ENCODE assay signal across 24 cellular contexts in genomic region chr3:89395441-89395840, GRCh38.
DNase-seq lines count a peak whose midpoint lies in the region; ATAC-seq, FAIRE-seq and TF ChIP-seq lines count a peak whose summit lies in the region.
"Had no signal": no experiment of that assay in that cellular context is flagged by ENCODE, and none has a peak within 500 bp of the region (broad histone marks: within the 10 kb centered on the region; RNA-seq: fewer than 3 reads in every experiment).

No MANE protein-coding gene starts in this region.

- no peak overlapping the region for H3K4me3 ChIP-seq in heart left ventricle
- H3K4me3 ChIP-seq in right atrium auricular region: no peak overlapping the region
- H3K4me3 ChIP-seq: A549; BLaER1 treated with 17β-estradiol and CSF1 and Interleukin-3, amounts not matched to agents 10 nM and 100 nM had no signal

- ATAC-seq in Right ventricle myocardium inferior (peak; percentile 28), heart left ventricle (peak in 3 of 4 donors; percentile 24 to 77 (median 57))
- ATAC-seq: A549; CD8-positive, alpha-beta T cell had no signal

- H3K36me3 ChIP-seq in heart left ventricle: no peaks in the 10 kb centered on the region
- H3K36me3 ChIP-seq in right atrium auricular region: no peaks in the 10 kb centered on the region

- H3K27ac Mint-ChIP-seq in H9: no peak overlapping the region
- H3K27ac Mint-ChIP-seq: B cell; CD4-positive, alpha-beta T cell; CD8-positive, alpha-beta T cell had no signal

- H3K27ac ChIP-seq in heart left ventricle (no peak overlapping the region), right atrium auricular region (no peak overlapping the region), H9 (ENCODE audit: insufficient read length, low read depth, low read length) (no peak overlapping the region)
- H3K27ac ChIP-seq: 22Rv1; A549; BLaER1 treated with 17β-estradiol and CSF1 and Interleukin-3, amounts not matched to agents 10 nM and 100 nM; C4-2B had no signal

- H3K14ac ChIP-seq in H9 (ENCODE audit: insufficient read depth, low read length): no peak overlapping the region

- H3K36me3 Mint-ChIP-seq in H9 (ENCODE audit: insufficient read depth in 1 of 3, low read depth in 3 of 3): no peaks in the 10 kb centered on the region
- H3K36me3 Mint-ChIP-seq: CD8-positive, alpha-beta T cell had no signal

- H2BK12ac ChIP-seq in H9 (ENCODE audit: insufficient read length, low read depth, low read length): no peak overlapping the region

- peaks cover 0 to 5% (median 0%) of the 10 kb centered on the region in 12 donors for H3K4me1 ChIP-seq in heart left ventricle
- no peaks in the 10 kb centered on the region for H3K4me1 ChIP-seq in right atrium auricular region
- no peaks in the 10 kb centered on the region for H3K4me1 ChIP-seq in H9 (ENCODE audit: insufficient read depth, low read length)
- H3K4me1 ChIP-seq: A549; BLaER1 treated with 17β-estradiol and CSF1 and Interleukin-3, amounts not matched to agents 10 nM and 100 nM; Caco-2 had no signal

- H3K23ac ChIP-seq in H9 (ENCODE audit: insufficient read length, low read depth, low read length): no peak overlapping the region

- TF ChIP-seq POLR2A in heart left ventricle (IDR thresholded peaks at IDR 0.05) (no peak), GM12891 (IDR thresholded peaks at IDR 0.05; ENCODE audit: low read depth, low read length) (no peak)

- TF ChIP-seq CTCF in heart left ventricle (IDR thresholded peaks at IDR 0.05) (no peak), right atrium auricular region (IDR thresholded peaks at IDR 0.05) (no peak), H9 (conservative IDR thresholded peaks at IDR 0.05) (no peak)

- H2BK5ac ChIP-seq in H9 (ENCODE audit: insufficient read length, low read length): no peak overlapping the region

- no peak overlapping the region for H3K4me2 ChIP-seq in H9 (ENCODE audit: insufficient read depth, insufficient read length, low read length)
- H3K4me2 ChIP-seq: A549; BLaER1 treated with 17β-estradiol and CSF1 and Interleukin-3, amounts not matched to agents 10 nM and 100 nM had no signal

- H2BK120ac ChIP-seq in H9 (ENCODE audit: low read depth, low read length, poor library complexity, severe bottlenecking): no peak overlapping the region

- H3K4me1 Mint-ChIP-seq in H9: no peaks in the 10 kb centered on the region
- H3K4me1 Mint-ChIP-seq: B cell had no signal

- no peak for DNase-seq in Right ventricle myocardium inferior (ENCODE audit: missing footprints)
- no peak for DNase-seq in cardiac septum (ENCODE audit: low spot score)
- no peak for DNase-seq in heart left ventricle
- DNase-seq in right atrium auricular region (ENCODE audit: low spot score): no peak
- DNase-seq in H9: no peak
- DNase-seq in globus pallidus (ENCODE audit: low spot score): peak; percentile 5
- no peak for DNase-seq in nucleus accumbens (lab: John Stamatoyannopoulos, UW)
- no peak for DNase-seq in GM12891 (ENCODE audit: insufficient read length, low spot score)
- DNase-seq: AML-193; Caco-2; Calu3; CD4-positive, alpha-beta T cell; CD8-positive, alpha-beta T cell; DMS79 treated with DMSO at 0.1 percent for 48 hours; GF-D8 had no signal

- H2AK5ac ChIP-seq in H9 (ENCODE audit: insufficient read length, low read length): no peak overlapping the region

- H3K9me3 ChIP-seq in heart left ventricle: no peaks in the 10 kb centered on the region
- no peaks in the 10 kb centered on the region for H3K9me3 ChIP-seq in right atrium auricular region
- H3K9me3 ChIP-seq in H9 (ENCODE audit: control insufficient read depth, low read depth, low read length): no peaks in the 10 kb centered on the region
- H3K9me3 ChIP-seq: A549; BLaER1 treated with 17β-estradiol and CSF1 and Interleukin-3, amounts not matched to agents 10 nM and 100 nM; Caco-2 had no signal

- no peak for FAIRE-seq in GM12891 (lab: Jason Lieb, UNC)
- FAIRE-seq: A549, D721Med, G401.6, GM12892, GM18507 had no signal

- H4K91ac ChIP-seq in H9 (ENCODE audit: insufficient read length, low read depth, low read length): no peak overlapping the region

- H3K9ac ChIP-seq in H9 (ENCODE audit: extremely low read depth, insufficient read length, low read length): no peak overlapping the region
- H3K9ac ChIP-seq: BLaER1 treated with 17β-estradiol and CSF1 and Interleukin-3, amounts not matched to agents 10 nM and 100 nM had no signal

- 44 to 60% (median 51%) methylated on average over 1 of the region's 1 CpG for WGBS in heart left ventricle, 4 donors
- WGBS in H9 (ENCODE audit: extremely low coverage, insufficient read length, low lambda C conversion rate): no CpG with 5 or more reads among the region's 1 CpG

- H3K27me3 Mint-ChIP-seq in H9 (ENCODE audit: low read depth): no peaks in the 10 kb centered on the region
- H3K27me3 Mint-ChIP-seq: B cell; CD4-positive, alpha-beta T cell had no signal

- no peak overlapping the region for H4K8ac ChIP-seq in H9 (replicated peaks; ENCODE audit: insufficient read length, low read depth, low read length)

- H3K4me3 Mint-ChIP-seq in H9: no peak overlapping the region
- H3K4me3 Mint-ChIP-seq: B cell; CD4-positive, alpha-beta T cell; CD8-positive, alpha-beta T cell had no signal

- no peak overlapping the region for H2AFZ ChIP-seq in H9 (ENCODE audit: low read length)

- H3K9me3 Mint-ChIP-seq in H9: no peaks in the 10 kb centered on the region
- H3K9me3 Mint-ChIP-seq: CD4-positive, alpha-beta T cell had no signal

- H3K27me3 ChIP-seq in heart left ventricle (no peaks in the 10 kb centered on the region), right atrium auricular region (no peaks in the 10 kb centered on the region), H9 (ENCODE audit: insufficient read depth, low read length) (no peaks in the 10 kb centered on the region)
- H3K27me3 ChIP-seq: BLaER1 treated with 17β-estradiol and CSF1 and Interleukin-3, amounts not matched to agents 10 nM and 100 nM had no signal

- intact Hi-C loops in Right ventricle myocardium inferior (cut with DNase I) (no loop called here), cardiac septum (cut with DNase I) (no loop called here), heart left ventricle (cut with DNase I) (no loop called here)

- H4K20me1 ChIP-seq in H9 (ENCODE audit: control insufficient read depth, insufficient read depth, insufficient read length): no peaks in the 10 kb centered on the region

- no peak overlapping the region for H2BK15ac ChIP-seq in H9 (ENCODE audit: low read depth, low read length)

- no peak overlapping the region for H4K5ac ChIP-seq in H9 (ENCODE audit: insufficient read length, low read depth, low read length)

- H3K79me1 ChIP-seq in H9 (ENCODE audit: insufficient read depth, low read depth, low read length, poor library complexity, severe bottlenecking): no peaks in the 10 kb centered on the region

- no peak overlapping the region for H3K56ac ChIP-seq in H9 (ENCODE audit: insufficient read length, low read depth, low read length)

- H3T11ph ChIP-seq in H9 (ENCODE audit: low read length): no peak overlapping the region

- H2BK20ac ChIP-seq in H9 (ENCODE audit: low read depth, low read length, poor library complexity, severe bottlenecking): peak overlapping the region; percentile 45

- no peak overlapping the region for H3K18ac ChIP-seq in H9 (ENCODE audit: insufficient read length, low read depth, low read length)

- H3K4ac ChIP-seq in H9 (ENCODE audit: low read depth, low read length): no peak overlapping the region

- H3K23me2 ChIP-seq in H9 (ENCODE audit: insufficient read length, low read depth, low read length, poor library complexity, severe bottlenecking): no peaks in the 10 kb centered on the region

- no peaks in the 10 kb centered on the region for H3K79me2 ChIP-seq in H9 (ENCODE audit: insufficient read depth, low read length)

TF ChIP-seq in GM12891, 5 proteins besides CTCF, POLR2A, EP300 and RAD21:
- TF ChIP-seq SPI1 (IDR thresholded peaks at IDR 0.05; ENCODE audit: low read depth, low read length) (no peak), POU2F2 (IDR thresholded peaks at IDR 0.05; ENCODE audit: low read depth, low read length) (no peak), TAF1 (IDR thresholded peaks at IDR 0.05; ENCODE audit: low read depth, low read length) (no peak)
